21 cellular contexts compared by ENCODE assay signal in the genomic region with DNA sequence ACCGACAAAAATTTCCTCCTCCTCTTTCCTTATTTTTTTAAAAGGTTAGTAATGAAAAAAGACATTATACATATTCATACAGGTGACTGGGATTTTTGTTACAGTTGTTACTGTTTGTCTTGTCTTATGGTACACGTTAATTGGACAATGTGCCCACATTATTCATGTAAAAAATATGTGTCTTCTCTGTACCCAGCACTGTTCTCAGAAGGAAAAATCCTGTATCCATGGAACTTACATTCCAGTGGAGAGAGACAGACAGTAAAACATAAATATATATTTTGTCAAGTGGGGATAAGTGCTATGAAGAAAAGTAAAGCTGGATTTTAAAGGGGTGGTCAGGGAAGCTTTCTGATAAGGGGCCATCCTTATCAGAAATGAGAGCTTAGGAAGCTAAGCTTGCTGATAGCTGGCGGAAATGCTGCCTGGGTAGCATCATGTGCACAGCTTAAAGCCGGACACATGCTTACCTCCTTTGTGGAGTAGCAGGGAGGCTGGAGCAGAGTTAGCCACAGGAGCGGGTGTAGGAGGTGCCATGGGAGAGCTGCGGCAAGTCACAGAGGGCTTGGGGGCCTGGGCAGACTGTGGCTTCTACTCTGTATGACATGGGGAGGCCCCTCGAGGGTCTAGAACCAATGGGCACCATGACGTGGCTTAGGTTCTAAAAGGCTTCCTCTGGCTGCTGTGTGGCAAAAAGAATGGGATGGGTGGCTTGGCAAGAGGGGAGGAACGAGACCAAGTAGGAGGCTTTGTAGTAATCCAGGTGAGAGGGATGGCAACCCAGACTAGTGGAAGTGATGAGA.
DNase-seq lines count a peak whose midpoint lies in the region; ATAC-seq, FAIRE-seq and TF ChIP-seq lines count a peak whose summit lies in the region.
"Had no signal": no experiment of that assay in that cellular context is flagged by ENCODE, and none has a peak within 500 bp of the region (broad histone marks: within the 10 kb centered on the region; RNA-seq: fewer than 3 reads in every experiment).

No MANE protein-coding gene starts in this region.

- no peak for FAIRE-seq in HepG2 (lab: Jason Lieb, UNC)

- peak overlapping the region; percentile 79 for H3K27ac Mint-ChIP-seq in HFFc6
- peak overlapping the region; percentile 3 for H3K27ac Mint-ChIP-seq in osteocyte (ENCODE audit: unreplicated experiment)
- H3K27ac Mint-ChIP-seq: T-helper 1 cell treated with Interleukin-12 subunit alpha and Interleukin-12 subunit beta and Interleukin-4 antibody, amounts not matched to agents 30 μg/mL and 1 μg/mL, for 36 hours had no signal

- no peak for TF ChIP-seq EP300 in HepG2 (IDR thresholded peaks at IDR 0.05; ENCODE audit: low read depth in 2 of 2, low read length in 2 of 2)
- TF ChIP-seq EP300 in HepG2 (CRISPR knock-in tag; IDR thresholded peaks at IDR 0.05; ENCODE audit: borderline replicate concordance) = no peak

- H4K20me1 ChIP-seq in HepG2 (ENCODE audit: insufficient read depth, low read length) = no peaks in the 10 kb centered on the region

- ATAC-seq in HG03095 (IDR thresholded peaks at IDR 0.05; ENCODE audit: unreplicated experiment) = no peak
- ATAC-seq in HepG2 = no peak
- ATAC-seq: left lobe of liver had no signal

- H3K27me3 ChIP-seq in WERI-Rb-1 (ENCODE audit: insufficient read depth, low read depth, severe bottlenecking) (no peaks in the 10 kb centered on the region), Peyer's patch (no peaks in the 10 kb centered on the region), HepG2 (ENCODE audit: control insufficient read depth in 1 of 2, insufficient read depth in 2 of 2, low read length in 2 of 2) (no peaks in the 10 kb centered on the region)
- H3K27me3 ChIP-seq: BE2C had no signal

- TF ChIP-seq RAD21 in HepG2 (CRISPR knock-in tag; IDR thresholded peaks at IDR 0.05) = no peak

- DNase-seq in HFFc6 (peak; percentile 55), WERI-Rb-1 (peak; percentile 19), fibroblast of pulmonary artery (ENCODE audit: low read depth) (peak; percentile 50), osteocyte (ENCODE audit: extremely low spot score, unreplicated experiment) (no peak), Peyer's patch (no peak), NK-92 (lab: John Stamatoyannopoulos, UW; ENCODE audit: unreplicated experiment) (no peak), HepG2 (ENCODE audit: low spot score) (no peak)
- DNase-seq: activated effector memory CD4-positive, alpha-beta T cell treated with Interleukin-2 at 50 U/mL for 16 hours; BE2C; central memory CD4-positive, alpha-beta T cell; erythroblast; NCI-H1436; NCI-H2171 treated with DMSO at 0.1 percent for 48 hours; NCI-H69; occipital lobe; SHP77; stimulated activated CD8-positive, alpha-beta memory T cell treated with anti-CD3 and anti-CD28 coated beads, Interleukin-4, amount 100 ng/mL, for 48 hours; substantia nigra had no signal

- H3K79me2 ChIP-seq in HepG2 (ENCODE audit: insufficient read depth, low read length) = no peaks in the 10 kb centered on the region

- BruUV-seq in HepG2 (replicated peaks; lab: Mats Ljungman, UMichigan) = no TSS peak

- CTCF ChIA-PET in HepG2 (lab: Yijun Ruan, JAX; ENCODE audit: low intra/inter-chr PET ratio, low total read pairs) = no interaction called here

- TF ChIP-seq POLR2A in Peyer's patch (IDR thresholded peaks at IDR 0.05) (no peak), HepG2 (IDR thresholded peaks at IDR 0.05; ENCODE audit: insufficient read depth in 1 of 2, low read depth in 2 of 2, low read length in 2 of 2) (no peak)

- no peak overlapping the region for H3K4me3 ChIP-seq in WERI-Rb-1 (ENCODE audit: low read depth, low read length)
- H3K4me3 ChIP-seq in fibroblast of pulmonary artery (replicated peaks; ENCODE audit: low read depth, low read length) = no peak overlapping the region
- H3K4me3 ChIP-seq in Peyer's patch = no peak overlapping the region
- H3K4me3 ChIP-seq in HepG2 (replicated peaks in 1 of 3; ENCODE audit: insufficient read depth in 1 of 3, low read depth in 2 of 3, low read length in 3 of 3) = no peak overlapping the region

- H3K4me1 Mint-ChIP-seq in HFFc6 (ENCODE audit: low read depth) (peaks cover 82% of the 10 kb centered on the region), osteocyte (ENCODE audit: unreplicated experiment) (peaks cover 58% of the 10 kb centered on the region)

- POLR2A ChIA-PET in HepG2 (lab: Yijun Ruan, JAX) = no interaction called here

- H3K9me3 Mint-ChIP-seq in HFFc6 (no peaks in the 10 kb centered on the region), osteocyte (ENCODE audit: unreplicated experiment) (no peaks in the 10 kb centered on the region)
- H3K9me3 Mint-ChIP-seq: T-helper 1 cell treated with Interleukin-12 subunit alpha and Interleukin-12 subunit beta and Interleukin-4 antibody, amounts not matched to agents 30 μg/mL and 1 μg/mL, for 36 hours had no signal

- H3K36me3 Mint-ChIP-seq in HFFc6 (ENCODE audit: low read depth) (no peaks in the 10 kb centered on the region), osteocyte (ENCODE audit: unreplicated experiment) (no peaks in the 10 kb centered on the region)

- no peaks in the 10 kb centered on the region for H3K36me3 ChIP-seq in WERI-Rb-1
- H3K36me3 ChIP-seq in Peyer's patch = no peaks in the 10 kb centered on the region
- H3K36me3 ChIP-seq in HepG2 (replicated peaks in 1 of 2; ENCODE audit: control insufficient read depth in 1 of 2, insufficient read depth in 2 of 2, low read length in 2 of 2) = no peaks in the 10 kb centered on the region
- H3K36me3 ChIP-seq: BE2C had no signal

- intact Hi-C loops in HepG2 (cut with micrococcal nuclease; ENCODE audit: unreplicated experiment) = no loop called here

- H3K27me3 Mint-ChIP-seq in HFFc6 (ENCODE audit: insufficient read depth) = no peaks in the 10 kb centered on the region
- H3K27me3 Mint-ChIP-seq in osteocyte (ENCODE audit: unreplicated experiment) = no peaks in the 10 kb centered on the region

- TF ChIP-seq CTCF in HFFc6 (IDR thresholded peaks at IDR 0.05) (no peak), WERI-Rb-1 (IDR thresholded peaks at IDR 0.05; ENCODE audit: low read depth, low read length) (no peak), fibroblast of pulmonary artery (IDR thresholded peaks at IDR 0.05; ENCODE audit: low read length, missing control alignments) (no peak), osteocyte (IDR thresholded peaks at IDR 0.05) (no peak), Peyer's patch (IDR thresholded peaks at IDR 0.05) (no peak), HepG2 (CRISPR knock-in tag; IDR thresholded peaks at IDR 0.05) (no peak)

- H3K27ac ChIP-seq in WERI-Rb-1 (no peak overlapping the region), Peyer's patch (no peak overlapping the region), HepG2 (ENCODE audit: extremely low read length, insufficient read depth, low read length) (no peak overlapping the region)

- no peak overlapping the region for H3K4me3 Mint-ChIP-seq in HFFc6
- H3K4me3 Mint-ChIP-seq in osteocyte (ENCODE audit: unreplicated experiment) = no peak overlapping the region
- H3K4me3 Mint-ChIP-seq: T-helper 1 cell treated with Interleukin-12 subunit alpha and Interleukin-12 subunit beta and Interleukin-4 antibody, amounts not matched to agents 30 μg/mL and 1 μg/mL, for 36 hours had no signal

- WGBS in HepG2 (ENCODE audit: low lambda C conversion rate) = 73% methylated on average over 8 of the region's 9 CpGs

- no peak overlapping the region for H3K9ac ChIP-seq in HepG2 (ENCODE audit: insufficient read depth, low read depth, low read length)

- no peak overlapping the region for H3K4me2 ChIP-seq in HepG2 (ENCODE audit: low read depth, low read length)

- H3K4me1 ChIP-seq in Peyer's patch = no peaks in the 10 kb centered on the region
- peaks cover 12% of the 10 kb centered on the region for H3K4me1 ChIP-seq in HepG2 (ENCODE audit: insufficient read depth, low read length)

- H2AFZ ChIP-seq in HepG2 (ENCODE audit: low read length) = no peak overlapping the region

- in situ Hi-C loops in HepG2 (cut with HindIII; ENCODE audit: extremely low pct_ligation_motif_present, low pct_unique_long_range_greater_than_20kb) = no loop called here

- H3K9me3 ChIP-seq in WERI-Rb-1 (ENCODE audit: severe bottlenecking) (no peaks in the 10 kb centered on the region), Peyer's patch (no peaks in the 10 kb centered on the region), HepG2 (ENCODE audit: low read length) (no peaks in the 10 kb centered on the region)
- H3K9me3 ChIP-seq: BE2C had no signal

TF ChIP-seq in HepG2, 621 proteins besides CTCF, POLR2A, EP300 and RAD21 (continues in another document):
- TF ChIP-seq, protein P1, sequence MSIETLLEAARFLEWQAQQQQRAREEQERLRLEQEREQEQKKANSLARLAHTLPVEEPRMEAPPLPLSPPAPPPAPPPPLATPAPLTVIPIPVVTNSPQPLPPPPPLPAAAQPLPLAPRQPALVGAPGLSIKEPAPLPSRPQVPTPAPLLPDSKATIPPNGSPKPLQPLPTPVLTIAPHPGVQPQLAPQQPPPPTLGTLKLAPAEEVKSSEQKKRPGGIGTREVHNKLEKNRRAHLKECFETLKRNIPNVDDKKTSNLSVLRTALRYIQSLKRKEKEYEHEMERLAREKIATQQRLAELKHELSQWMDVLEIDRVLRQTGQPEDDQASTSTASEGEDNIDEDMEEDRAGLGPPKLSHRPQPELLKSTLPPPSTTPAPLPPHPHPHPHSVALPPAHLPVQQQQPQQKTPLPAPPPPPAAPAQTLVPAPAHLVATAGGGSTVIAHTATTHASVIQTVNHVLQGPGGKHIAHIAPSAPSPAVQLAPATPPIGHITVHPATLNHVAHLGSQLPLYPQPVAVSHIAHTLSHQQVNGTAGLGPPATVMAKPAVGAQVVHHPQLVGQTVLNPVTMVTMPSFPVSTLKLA (IDR thresholded peaks at IDR 0.05) = no peak
- TF ChIP-seq ZNF567 (CRISPR knock-in tag; IDR thresholded peaks at IDR 0.05; ENCODE audit: borderline replicate concordance) (no peak), KAT8 (CRISPR knock-in tag; IDR thresholded peaks at IDR 0.05) (no peak), ZNF766 (CRISPR knock-in tag; IDR thresholded peaks at IDR 0.05; ENCODE audit: borderline replicate concordance) (no peak), ARID3A (IDR thresholded peaks at IDR 0.05; ENCODE audit: low read depth, low read length) (no peak), ZNF589 (CRISPR knock-in tag; conservative IDR thresholded peaks at IDR 0.05) (no peak)

Comparison
In these comparisons a context has a peak if more than half of its experiments do, and no peak if none do; other contexts are left out.
1. DNase-seq: peak in HFFc6 (single experiment), WERI-Rb-1 (single experiment) and fibroblast of pulmonary artery (single experiment); none in osteocyte (single experiment), Peyer's patch (0 of 3), NK-92 (single experiment) and HepG2 (single experiment).